8 cellular contexts compared by ENCODE assay signal in the genomic region with DNA sequence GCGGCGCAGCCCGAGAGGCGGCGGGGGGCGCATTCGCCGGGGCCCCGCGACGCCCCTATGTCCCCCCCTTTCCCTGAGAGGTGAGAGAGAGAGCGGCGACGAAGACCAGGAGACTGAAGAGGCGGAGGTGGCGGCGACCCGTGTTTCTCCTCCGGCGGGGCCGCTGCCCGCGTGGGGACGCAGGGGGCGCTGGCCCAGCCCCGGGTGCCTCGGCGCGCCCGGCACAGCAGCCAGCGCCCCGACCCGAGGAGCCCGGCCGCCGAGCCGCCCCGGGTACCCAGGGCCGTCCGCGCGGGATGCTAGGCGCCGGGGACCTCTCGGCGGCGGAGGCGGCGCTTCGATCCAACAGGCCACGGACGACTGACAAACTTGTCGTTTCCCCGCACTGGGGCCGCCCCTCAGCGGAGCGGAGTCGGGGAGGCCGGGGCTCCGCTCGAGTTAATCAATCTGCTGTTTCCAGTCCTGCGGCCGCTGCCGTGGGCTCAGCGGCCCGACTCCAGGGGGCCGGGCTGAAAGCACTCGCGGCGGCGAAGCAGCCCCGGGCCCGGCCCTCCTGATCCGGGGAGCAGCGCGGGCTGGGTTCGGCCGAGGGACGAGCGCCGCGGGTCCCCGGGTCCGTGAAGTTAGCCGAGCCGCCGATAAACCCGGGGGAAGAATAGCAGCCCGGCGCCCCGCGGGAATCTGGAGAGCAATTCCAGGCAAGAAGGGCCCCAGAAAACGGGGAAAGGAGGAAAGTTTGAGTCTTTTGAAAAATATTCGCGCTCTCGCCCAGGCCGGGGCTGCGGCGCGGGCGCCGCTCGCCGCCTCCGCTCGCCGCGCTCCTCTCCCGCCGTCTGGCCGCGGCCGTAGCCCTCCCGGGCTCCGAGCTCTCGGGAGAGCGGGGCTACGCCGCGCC. TPM values are rescaled to one million over a fixed set of nuclear protein-coding genes. Genes with fewer than 3 reads are reported as not detected.
A peak's percentile ranks its signal among the peaks of the same experiment; 100 is the strongest.
DNase-seq lines count a peak whose midpoint lies in the region; ATAC-seq, FAIRE-seq and TF ChIP-seq lines count a peak whose summit lies in the region.

No MANE protein-coding gene starts in this region.

- TF ChIP-seq CTCF in keratinocyte (optimal IDR thresholded peaks at IDR 0.05 in 1 of 3, IDR thresholded peaks at IDR 0.05 in 1 of 3, conservative IDR thresholded peaks at IDR 0.05 in 1 of 3; ENCODE audit: extremely low read depth in 1 of 3, insufficient read depth in 2 of 3, low read length in 3 of 3): no peak

- H3K36me3 ChIP-seq in SK-N-MC (ENCODE audit: insufficient read depth, low read length) (no peaks in the 10 kb centered on the region), keratinocyte (ENCODE audit: control insufficient read depth in 2 of 2, extremely low read depth in 1 of 2, insufficient read depth in 2 of 2, low read length in 2 of 2) (no peaks in the 10 kb centered on the region)

- ATAC-seq in Right ventricle myocardium inferior: peak; percentile 6
- ATAC-seq in GM18520 (IDR thresholded peaks at IDR 0.05; ENCODE audit: unreplicated experiment): no peak

- H3K27me3 ChIP-seq in keratinocyte (ENCODE audit: control insufficient read depth, extremely low read depth, insufficient read depth, low read length): peaks cover 62% of the 10 kb centered on the region

- no peaks in the 10 kb centered on the region for H3K9me1 ChIP-seq in keratinocyte (ENCODE audit: control insufficient read depth, extremely low read depth, insufficient read depth, low read length)

- H3K9me3 ChIP-seq in SK-N-MC (ENCODE audit: low read depth, low read length): no peaks in the 10 kb centered on the region
- H3K9me3 ChIP-seq in keratinocyte (ENCODE audit: control insufficient read depth, low read depth, low read length): no peaks in the 10 kb centered on the region

- H3K79me2 ChIP-seq in keratinocyte (ENCODE audit: control insufficient read depth, insufficient read depth, low read length): no peaks in the 10 kb centered on the region

- FAIRE-seq in keratinocyte (lab: Jason Lieb, UNC): no peak

- H3K9ac ChIP-seq in SK-N-MC (ENCODE audit: insufficient read length) (peak overlapping the region; percentile 73), keratinocyte (ENCODE audit: control insufficient read depth, extremely low read depth, insufficient read depth, low read length) (peak overlapping the region; percentile 44)

- H2AFZ ChIP-seq in keratinocyte (ENCODE audit: control insufficient read depth, low read length): peak overlapping the region; percentile 62

- peaks cover 17% of the 10 kb centered on the region for H3K4me1 ChIP-seq in keratinocyte (ENCODE audit: control insufficient read depth, extremely low read depth, insufficient read depth, low read length)

- DNase-seq in Right ventricle myocardium inferior (ENCODE audit: missing footprints): no peak
- no peak for DNase-seq in cardiac septum (ENCODE audit: low spot score)
- DNase-seq in SK-N-MC (ENCODE audit: low read depth, low spot score): no peak
- DNase-seq in astrocyte of the hippocampus (ENCODE audit: low read depth, low spot score): peak; percentile 67
- no peak for DNase-seq in keratinocyte (ENCODE audit: low read depth, low spot score)
- peak; percentile 41 for DNase-seq in stimulated activated CD4-positive, alpha-beta T cell treated with anti-CD3 and anti-CD28 coated beads, Interleukin-4, amount 100 ng/mL, for 24 hours
- DNase-seq in cerebellum (ENCODE audit: low spot score): no peak

- intact Hi-C loops in Right ventricle myocardium inferior (cut with DNase I) (loop anchor here (10.0 kb wide), 1 partner anchor 132 kb away; no protein-coding TSS in a partner anchor), cardiac septum (cut with DNase I) (loop anchor here (10.0 kb wide), 1 partner anchor 332 kb away; no protein-coding TSS in a partner anchor)

- H3K27ac ChIP-seq in SK-N-MC (no peak overlapping the region), keratinocyte (ENCODE audit: control insufficient read depth, insufficient read depth, low read length) (no peak overlapping the region)

- peak overlapping the region; percentile 93 for H3K4me2 ChIP-seq in keratinocyte (ENCODE audit: control insufficient read depth, extremely low read depth, insufficient read depth, low read depth, low read length)

- dilution Hi-C loops in keratinocyte (cut with MboI; ENCODE audit: extremely low pct_ligation_motif_present, low sequenced_read_pairs): no loop called here

- no peaks in the 10 kb centered on the region for H4K20me1 ChIP-seq in keratinocyte (ENCODE audit: control insufficient read depth, extremely low read depth, insufficient read depth, low read length)

- H3K4me3 ChIP-seq in SK-N-MC: peak overlapping the region; percentile 89
- H3K4me3 ChIP-seq in keratinocyte (ENCODE audit: control insufficient read depth in 2 of 3, extremely low read depth in 1 of 3, insufficient read depth in 2 of 3, low read depth in 1 of 3, low read length in 3 of 3): peak overlapping the region; percentile 46 to 85 (median 82)

RNA-seq across cellular contexts. Expression of gene MDGA1, which starts 0.6 kb away (rescaled TPM):
- total RNA-seq in Right ventricle myocardium inferior (10.9 TPM), cardiac septum (6.2 TPM), cerebellum (65.2 TPM)
- 0.26 to 1.0 TPM (median 0.32 TPM) in 3 replicates for polyA plus RNA-seq in keratinocyte
- polyA plus RNA-seq in keratinocyte (2011; ENCODE audit: low read depth): 0.29 TPM
- polyA plus RNA-seq in keratinocyte (2011; cell fraction: cytosol; rRNA removed): 0.11 and 0.23 TPM in 2 replicates
- polyA plus RNA-seq in keratinocyte (2011; cell fraction: nucleus; rRNA removed): 2.3 and 2.4 TPM in 2 replicates
- 0.38 and 0.77 TPM in 2 replicates for polyA plus RNA-seq in keratinocyte (2012; ENCODE audit: low replicate concordance)
- polyA minus RNA-seq in keratinocyte: 0.26 to 5.0 TPM (median 4.2 TPM) in 3 replicates
- 0.19 TPM for polyA minus RNA-seq in keratinocyte (2011; cell fraction: cytosol; rRNA and poly(A)+ RNA removed)
- 0.84 and 1.6 TPM in 2 replicates for polyA minus RNA-seq in keratinocyte (2011; cell fraction: nucleus; rRNA and poly(A)+ RNA removed)

Comparison
In these comparisons a context has a peak if more than half of its experiments do, and no peak if none do; other contexts are left out.
1. DNase-seq: peak in astrocyte of the hippocampus (single experiment) and stimulated activated CD4-positive, alpha-beta T cell treated with anti-CD3 and anti-CD28 coated beads, Interleukin-4, amount 100 ng/mL, for 24 hours (single experiment); none in Right ventricle myocardium inferior (single experiment), cardiac septum (single experiment), SK-N-MC (single experiment), keratinocyte (single experiment) and cerebellum (single experiment).